ENCODE assay signal across 9 cellular contexts in the genomic region with DNA sequence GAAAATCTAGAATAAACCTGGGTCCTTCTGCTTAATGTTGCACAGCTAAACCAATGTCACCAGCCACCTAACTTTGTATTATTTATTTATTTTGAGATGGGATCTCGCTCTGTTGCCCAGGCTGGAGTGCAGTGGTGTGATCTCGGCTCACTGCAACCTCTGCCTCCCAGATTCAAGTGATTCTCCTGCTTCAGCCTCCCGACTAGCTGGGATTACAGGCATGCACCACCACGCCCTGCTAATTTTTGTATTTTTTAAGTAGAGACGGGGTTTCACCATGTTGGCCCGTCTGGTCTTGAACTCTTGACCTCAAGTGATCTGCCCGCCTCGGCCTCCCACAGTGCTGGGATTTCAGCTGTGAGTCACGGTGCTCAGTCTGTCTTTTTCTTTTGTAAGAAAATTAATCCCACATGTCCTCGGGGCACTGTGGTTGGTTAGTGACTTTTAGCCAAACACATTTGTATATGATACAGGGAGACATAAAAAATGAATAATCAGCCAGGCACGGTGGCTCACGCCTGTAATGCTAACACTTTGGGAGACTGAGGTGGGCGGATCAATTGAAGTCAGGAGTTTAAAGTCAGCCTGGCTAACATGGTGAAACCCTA. TPM values are rescaled to one million over a fixed set of nuclear protein-coding genes. Genes with fewer than 3 reads are reported as not detected.
DNase-seq lines count a peak whose midpoint lies in the region; FAIRE-seq and TF ChIP-seq lines count a peak whose summit lies in the region.
"Not testable (repeated sequence)": the region's sequence is repeated elsewhere in the genome, so short reads cannot be mapped to it uniquely, and the experiment has no call there.
"Had no signal": no experiment of that assay in that cellular context is flagged by ENCODE, and none has a peak within 500 bp of the region (broad histone marks: within the 10 kb centered on the region; RNA-seq: fewer than 3 reads in every experiment).

No MANE protein-coding gene starts in this region.

- not testable (repeated sequence) for TF ChIP-seq CTCF in brain microvascular endothelial cell (IDR thresholded peaks at IDR 0.05; ENCODE audit: low read depth, low read length, missing control alignments); keratinocyte (optimal IDR thresholded peaks at IDR 0.05 in 1 of 3, IDR thresholded peaks at IDR 0.05 in 1 of 3, conservative IDR thresholded peaks at IDR 0.05 in 1 of 3; ENCODE audit: extremely low read depth in 1 of 3, insufficient read depth in 2 of 3, low read length in 3 of 3)

- not testable (repeated sequence) for H3K36me3 ChIP-seq in brain microvascular endothelial cell (replicated peaks); keratinocyte (ENCODE audit: control insufficient read depth in 2 of 2, extremely low read depth in 1 of 2, insufficient read depth in 2 of 2, low read length in 2 of 2)

- not testable (repeated sequence) for TF ChIP-seq POLR2A in H54 (IDR thresholded peaks at IDR 0.05; ENCODE audit: low read depth, low read length)

- not testable (repeated sequence) for H3K4me3 ChIP-seq in brain microvascular endothelial cell (ENCODE audit: low read depth, low read length); keratinocyte (ENCODE audit: control insufficient read depth in 2 of 3, extremely low read depth in 1 of 3, insufficient read depth in 2 of 3, low read depth in 1 of 3, low read length in 3 of 3)

- not testable (repeated sequence) for H4K20me1 ChIP-seq in keratinocyte (ENCODE audit: control insufficient read depth, extremely low read depth, insufficient read depth, low read length)

- peak; percentile 83 for DNase-seq in AG20443 (ENCODE audit: low spot score)
- peak; percentile 33 for DNase-seq in H54 (ENCODE audit: insufficient read length, low spot score)
- peak; percentile 66 for DNase-seq in NCI-H226
- DNase-seq in T1000 (lab: John Stamatoyannopoulos, UW): peak; percentile 76
- DNase-seq in brain microvascular endothelial cell: peak; percentile 85
- peak; percentile 93 for DNase-seq in fibroblast of gingiva (ENCODE audit: low read depth)
- DNase-seq in keratinocyte (ENCODE audit: low read depth, low spot score): peak; percentile 32
- peak; percentile 57 for DNase-seq in smooth muscle cell of the brain vasculature (ENCODE audit: low read depth, low spot score)

- not testable (repeated sequence) for FAIRE-seq in H54 (lab: Jason Lieb, UNC); keratinocyte (lab: Jason Lieb, UNC)

- H3K79me2 ChIP-seq in keratinocyte (ENCODE audit: control insufficient read depth, insufficient read depth, low read length): not testable (repeated sequence)

- not testable (repeated sequence) for H3K9me3 ChIP-seq in keratinocyte (ENCODE audit: control insufficient read depth, low read depth, low read length)

- H3K4me1 ChIP-seq in keratinocyte (ENCODE audit: control insufficient read depth, extremely low read depth, insufficient read depth, low read length): not testable (repeated sequence)

- H2AFZ ChIP-seq in keratinocyte (ENCODE audit: control insufficient read depth, low read length): not testable (repeated sequence)

- H3K4me2 ChIP-seq in keratinocyte (ENCODE audit: control insufficient read depth, extremely low read depth, insufficient read depth, low read depth, low read length): not testable (repeated sequence)

- not testable (repeated sequence) for H3K27me3 ChIP-seq in brain microvascular endothelial cell (replicated peaks)
- peaks cover 18% of the 10 kb centered on the region for H3K27me3 ChIP-seq in keratinocyte (ENCODE audit: control insufficient read depth, extremely low read depth, insufficient read depth, low read length)

- not testable (repeated sequence) for H3K9me1 ChIP-seq in keratinocyte (ENCODE audit: control insufficient read depth, extremely low read depth, insufficient read depth, low read length)

- H3K9ac ChIP-seq in keratinocyte (ENCODE audit: control insufficient read depth, extremely low read depth, insufficient read depth, low read length): not testable (repeated sequence)

- peak overlapping the region; percentile 47 for H3K27ac ChIP-seq in brain microvascular endothelial cell
- not testable (repeated sequence) for H3K27ac ChIP-seq in keratinocyte (ENCODE audit: control insufficient read depth, insufficient read depth, low read length)

- in situ Hi-C loops in brain microvascular endothelial cell (cut with HindIII; ENCODE audit: low pct_ligation_motif_present, low sequenced_read_pairs): not testable (repeated sequence)

- dilution Hi-C loops in keratinocyte (cut with MboI; ENCODE audit: extremely low pct_ligation_motif_present, low sequenced_read_pairs): not testable (repeated sequence)

RNA-seq across cellular contexts. Expression of a gene that starts 19.4 kb away (rescaled TPM):
- polyA plus RNA-seq in keratinocyte: 0.35 to 1.3 TPM (median 0.56 TPM) in 3 replicates
- polyA plus RNA-seq in keratinocyte (2011; ENCODE audit: low read depth): 3.6 TPM
- 1.2 TPM in 2 replicates for polyA plus RNA-seq in keratinocyte (2011; cell fraction: cytosol; rRNA removed)
- polyA plus RNA-seq in keratinocyte (2011; cell fraction: nucleus; rRNA removed): 1.8 and 2.7 TPM in 2 replicates
- 1.8 and 3.5 TPM in 2 replicates for polyA plus RNA-seq in keratinocyte (2012; ENCODE audit: low replicate concordance)
- 0.16 to 1.2 TPM (median 0.56 TPM) in 3 replicates for polyA minus RNA-seq in keratinocyte
- not detected for polyA minus RNA-seq in keratinocyte (2011; cell fraction: cytosol; rRNA and poly(A)+ RNA removed)
- 4.7 and 5.0 TPM in 2 replicates for polyA minus RNA-seq in keratinocyte (2011; cell fraction: nucleus; rRNA and poly(A)+ RNA removed)

RNA-seq across cellular contexts. Expression of a gene that starts 47.3 kb away (rescaled TPM):
- polyA plus RNA-seq in keratinocyte: not detected in 3 replicates
- polyA plus RNA-seq in keratinocyte (2011; ENCODE audit: low read depth): not detected
- not detected in 2 replicates for polyA plus RNA-seq in keratinocyte (2011; cell fraction: cytosol; rRNA removed)
- polyA plus RNA-seq in keratinocyte (2011; cell fraction: nucleus; rRNA removed): not detected in 2 replicates
- not detected in 2 replicates for polyA plus RNA-seq in keratinocyte (2012; ENCODE audit: low replicate concordance)
- not detected in 3 replicates for polyA minus RNA-seq in keratinocyte
- not detected for polyA minus RNA-seq in keratinocyte (2011; cell fraction: cytosol; rRNA and poly(A)+ RNA removed)
- polyA minus RNA-seq in keratinocyte (2011; cell fraction: nucleus; rRNA and poly(A)+ RNA removed): not detected in 2 replicates
- polyA plus RNA-seq: psoas muscle had no signal

Comparison
In these comparisons a context has a peak if more than half of its experiments do, and no peak if none do; other contexts are left out.
1. DNase-seq: peak in every context shown above with its lines; median percentile 93 in fibroblast of gingiva; 85 in brain microvascular endothelial cell; 83 in AG20443; 76 in T1000; 66 in NCI-H226; 57 in smooth muscle cell of the brain vasculature; 33 in H54; 32 in keratinocyte.